In genomic region chr14:69519253-69519661, GRCh38 we compare ENCODE assay signal across 22 cellular contexts. TPM values are rescaled to one million over a fixed set of nuclear protein-coding genes. Genes with fewer than 3 reads are reported as not detected.
A peak's percentile ranks its signal among the peaks of the same experiment; 100 is the strongest.
DNase-seq lines count a peak whose midpoint lies in the region; ATAC-seq, FAIRE-seq and TF ChIP-seq lines count a peak whose summit lies in the region.
"Had no signal": no experiment of that assay in that cellular context is flagged by ENCODE, and none has a peak within 500 bp of the region (broad histone marks: within the 10 kb centered on the region; RNA-seq: fewer than 3 reads in every experiment).

No MANE protein-coding gene starts in this region.

- no peaks in the 10 kb centered on the region for H3K36me3 ChIP-seq in Caco-2 (ENCODE audit: control insufficient read depth, insufficient read depth, low read length)
- H3K36me3 ChIP-seq: stomach had no signal

- peaks cover 12% of the 10 kb centered on the region for H3K4me1 ChIP-seq in Caco-2
- H3K4me1 ChIP-seq: stomach had no signal

- peaks cover 10% of the 10 kb centered on the region for H3K9me3 Mint-ChIP-seq in Caco-2 (ENCODE audit: unreplicated experiment)
- peaks cover 2% of the 10 kb centered on the region for H3K9me3 Mint-ChIP-seq in nephron
- peaks cover 2% of the 10 kb centered on the region for H3K9me3 Mint-ChIP-seq in stimulated activated effector memory CD8-positive, alpha-beta T cell treated with anti-CD3 and anti-CD28 coated beads, Interleukin-12 subunit alpha, Interleukin-12 subunit beta, amount 100 ng/mL, for 72 hours
- peaks cover 10% of the 10 kb centered on the region for H3K9me3 Mint-ChIP-seq in activated T-helper 1 cell treated with anti-CD3 and anti-CD28 coated beads, Interleukin-12 subunit alpha, Interleukin-12 subunit beta, Interleukin-2, Interleukin-4 antibody, amounts not matched to agents 30 ng/mL and 10 ng/mL and 1 ng/mL, durations not matched to agents 14 hours and 24 hours and 36 hours
- H3K9me3 Mint-ChIP-seq: activated naive CD4-positive, alpha-beta T cell treated with anti-CD3 and anti-CD28 coated beads, Interleukin-2, amount 50 U/mL, for 72 hours had no signal

- H3K9me3 ChIP-seq in Caco-2, result 0 out of 2 replicates have a peak, but pooled peaks cover 3% of the 10 kb centered on the region
- H3K9me3 ChIP-seq: stomach had no signal

- no TSS peak for BruUV-seq in Caco-2 (replicated peaks; lab: Mats Ljungman, UMichigan)

- CTCF ChIA-PET in Caco-2 (lab: Charles Lee), result no interaction called here

- H3K27ac Mint-ChIP-seq in Caco-2 (ENCODE audit: unreplicated experiment) (peak overlapping the region; percentile 49), nephron (peak overlapping the region; percentile 79 to 83 (median 79))
- H3K27ac Mint-ChIP-seq in stimulated activated effector memory CD8-positive, alpha-beta T cell treated with anti-CD3 and anti-CD28 coated beads, Interleukin-12 subunit alpha, Interleukin-12 subunit beta, amount 100 ng/mL, for 72 hours, result no peak overlapping the region
- H3K27ac Mint-ChIP-seq in activated T-helper 1 cell treated with anti-CD3 and anti-CD28 coated beads, Interleukin-12 subunit alpha, Interleukin-12 subunit beta, Interleukin-2, Interleukin-4 antibody, amounts not matched to agents 30 ng/mL and 10 ng/mL and 1 ng/mL, durations not matched to agents 14 hours and 24 hours and 36 hours, result no peak overlapping the region
- H3K27ac Mint-ChIP-seq: activated naive CD4-positive, alpha-beta T cell treated with anti-CD3 and anti-CD28 coated beads, Interleukin-2, amount 50 U/mL, for 72 hours; CD8-positive, alpha-beta T cell had no signal

- intact Hi-C loops in Caco-2 (cut with micrococcal nuclease; ENCODE audit: unreplicated experiment), result no loop called here
- intact Hi-C loops in activated T-helper 1 cell treated with anti-CD3 and anti-CD28 coated beads, Interleukin-12 subunit alpha, Interleukin-12 subunit beta, Interleukin-2, Interleukin-4 antibody, amounts not matched to agents 30 ng/mL and 10 ng/mL and 1 ng/mL, durations not matched to agents 14 hours and 24 hours and 36 hours (cut with micrococcal nuclease), result no loop called here

- DNase-seq in Caco-2 (peak in 1 of 2 experiments; percentile 55), HTR-8/SVneo (ENCODE audit: insufficient read length, low spot score) (no peak), epithelial cell of proximal tubule (ENCODE audit: low read depth) (peak; percentile 31), KG1 (lab: John Stamatoyannopoulos, UW) (no peak)
- no peak for DNase-seq in activated T-cell treated with anti-CD3 and anti-CD28 coated beads, Interleukin-2, amount 50 U/mL, for 1 hour
- no peak for DNase-seq in stimulated activated effector memory CD8-positive, alpha-beta T cell treated with anti-CD3 and anti-CD28 coated beads, Interleukin-12 subunit alpha, Interleukin-12 subunit beta, amount 100 ng/mL, for 72 hours (ENCODE audit: low spot score in 2 of 2)
- no peak for DNase-seq in activated T-helper 1 cell treated with anti-CD3 and anti-CD28 coated beads, Interleukin-12 subunit alpha, Interleukin-12 subunit beta, Interleukin-2, Interleukin-4 antibody, amounts not matched to agents 30 ng/mL and 10 ng/mL and 1 ng/mL, durations not matched to agents 14 hours and 24 hours and 36 hours (ENCODE audit: low spot score)
- DNase-seq: activated CD4-positive, alpha-beta T cell treated with anti-CD3 and anti-CD28 coated beads, Interleukin-2, amount 50 U/mL, for 48 hours; activated T-cell treated with anti-CD3 and anti-CD28 coated beads, Interleukin-2, amount 50 U/mL, for 4 hours; CD8-positive, alpha-beta T cell; hypothalamus; left colon; NCI-H1436; Right ventricle myocardium superior; stimulated activated CD4-positive, alpha-beta T cell treated with anti-CD3 and anti-CD28 coated beads, Interleukin-1b, Interleukin-23, amount 100 ng/mL, for 48 hours; stomach had no signal

- H3K4me3 Mint-ChIP-seq in Caco-2 (ENCODE audit: unreplicated experiment) (no peak overlapping the region), nephron (no peak overlapping the region)
- no peak overlapping the region for H3K4me3 Mint-ChIP-seq in stimulated activated effector memory CD8-positive, alpha-beta T cell treated with anti-CD3 and anti-CD28 coated beads, Interleukin-12 subunit alpha, Interleukin-12 subunit beta, amount 100 ng/mL, for 72 hours
- H3K4me3 Mint-ChIP-seq in activated T-helper 1 cell treated with anti-CD3 and anti-CD28 coated beads, Interleukin-12 subunit alpha, Interleukin-12 subunit beta, Interleukin-2, Interleukin-4 antibody, amounts not matched to agents 30 ng/mL and 10 ng/mL and 1 ng/mL, durations not matched to agents 14 hours and 24 hours and 36 hours, result no peak overlapping the region
- H3K4me3 Mint-ChIP-seq: activated T-cell treated with anti-CD3 and anti-CD28 coated beads, Interleukin-2, amount 50 U/mL, for 4 hours; CD8-positive, alpha-beta T cell had no signal

- H3K27me3 Mint-ChIP-seq in Caco-2 (ENCODE audit: insufficient read depth, unreplicated experiment), result no peaks in the 10 kb centered on the region
- peaks cover 18% of the 10 kb centered on the region for H3K27me3 Mint-ChIP-seq in nephron (ENCODE audit: low read depth)
- H3K27me3 Mint-ChIP-seq in activated T-helper 1 cell treated with anti-CD3 and anti-CD28 coated beads, Interleukin-12 subunit alpha, Interleukin-12 subunit beta, Interleukin-2, Interleukin-4 antibody, amounts not matched to agents 30 ng/mL and 10 ng/mL and 1 ng/mL, durations not matched to agents 14 hours and 24 hours and 36 hours (ENCODE audit: insufficient read depth), result peaks cover 6% of the 10 kb centered on the region

- FAIRE-seq in HTR-8/SVneo (lab: Jason Lieb, UNC), result peak; percentile 67
- FAIRE-seq: colon, GM12878 had no signal

- H3K4me1 Mint-ChIP-seq in Caco-2 (ENCODE audit: low read depth, unreplicated experiment) (peaks cover 21% of the 10 kb centered on the region), nephron (peaks cover 16% of the 10 kb centered on the region)
- no peaks in the 10 kb centered on the region for H3K4me1 Mint-ChIP-seq in stimulated activated effector memory CD8-positive, alpha-beta T cell treated with anti-CD3 and anti-CD28 coated beads, Interleukin-12 subunit alpha, Interleukin-12 subunit beta, amount 100 ng/mL, for 72 hours
- H3K4me1 Mint-ChIP-seq in activated T-helper 1 cell treated with anti-CD3 and anti-CD28 coated beads, Interleukin-12 subunit alpha, Interleukin-12 subunit beta, Interleukin-2, Interleukin-4 antibody, amounts not matched to agents 30 ng/mL and 10 ng/mL and 1 ng/mL, durations not matched to agents 14 hours and 24 hours and 36 hours (ENCODE audit: low read depth), result no peaks in the 10 kb centered on the region

- H3K4me3 ChIP-seq in Caco-2 (ENCODE audit: low read depth, low read length), result no peak overlapping the region
- no peak overlapping the region for H3K4me3 ChIP-seq in epithelial cell of proximal tubule (ENCODE audit: low read depth, low read length)
- H3K4me3 ChIP-seq: GM12878, stomach had no signal

- POLR2A ChIA-PET in Caco-2 (lab: Charles Lee), result no interaction called here

- ATAC-seq in stimulated activated effector memory CD8-positive, alpha-beta T cell treated with anti-CD3 and anti-CD28 coated beads, Interleukin-12 subunit alpha, Interleukin-12 subunit beta, amount 100 ng/mL, for 72 hours, result no peak
- ATAC-seq: activated naive CD4-positive, alpha-beta T cell treated with anti-CD3 and anti-CD28 coated beads, Interleukin-2, amount 50 U/mL, for 72 hours; activated T-cell treated with anti-CD3 and anti-CD28 coated beads, Interleukin-2, amount 50 U/mL, for 4 hours; CD8-positive, alpha-beta T cell; GM12878; left colon had no signal

- H3K36me3 Mint-ChIP-seq in Caco-2 (ENCODE audit: insufficient read depth, unreplicated experiment) (no peaks in the 10 kb centered on the region), nephron (ENCODE audit: low read depth) (no peaks in the 10 kb centered on the region)
- no peaks in the 10 kb centered on the region for H3K36me3 Mint-ChIP-seq in stimulated activated effector memory CD8-positive, alpha-beta T cell treated with anti-CD3 and anti-CD28 coated beads, Interleukin-12 subunit alpha, Interleukin-12 subunit beta, amount 100 ng/mL, for 72 hours
- H3K36me3 Mint-ChIP-seq in activated T-helper 1 cell treated with anti-CD3 and anti-CD28 coated beads, Interleukin-12 subunit alpha, Interleukin-12 subunit beta, Interleukin-2, Interleukin-4 antibody, amounts not matched to agents 30 ng/mL and 10 ng/mL and 1 ng/mL, durations not matched to agents 14 hours and 24 hours and 36 hours (ENCODE audit: low read depth), result no peaks in the 10 kb centered on the region
- H3K36me3 Mint-ChIP-seq: CD8-positive, alpha-beta T cell had no signal

- TF ChIP-seq CTCF in Caco-2 (IDR thresholded peaks at IDR 0.05; ENCODE audit: insufficient read depth in 1 of 2, low read depth in 1 of 2, low read length in 1 of 2, severe bottlenecking in 1 of 2, unreplicated experiment in 1 of 2) (no peak), epithelial cell of proximal tubule (conservative IDR thresholded peaks at IDR 0.05; ENCODE audit: low read depth, low read length) (no peak), nephron (IDR thresholded peaks at IDR 0.05; ENCODE audit: unreplicated experiment in 3 of 3) (no peak)

- no peaks in the 10 kb centered on the region for H3K27me3 ChIP-seq in Caco-2 (replicated peaks; ENCODE audit: control insufficient read depth, insufficient read depth, low read length)

RNA-seq across cellular contexts. Expression of gene PLEKHD1, which starts 34.7 kb away (rescaled TPM):
- total RNA-seq in Caco-2 (2022) (0.42 and 0.50 TPM in 2 replicates), epithelial cell of proximal tubule (under 0.01 and 0.07 TPM in 2 replicates)
- total RNA-seq in activated T-helper 1 cell treated with anti-CD3 and anti-CD28 coated beads, Interleukin-12 subunit alpha, Interleukin-12 subunit beta, Interleukin-2, Interleukin-4 antibody, amounts not matched to agents 30 ng/mL and 10 ng/mL and 1 ng/mL, durations not matched to agents 14 hours and 24 hours and 36 hours, result 0.07 TPM in 1 of 2 replicates, not detected in the other
- total RNA-seq: HT-29 had no signal

RNA-seq across cellular contexts. Expression of gene CCDC177, which starts 55.4 kb away (rescaled TPM):
- total RNA-seq in Caco-2 (2022), result 0.56 and 0.82 TPM in 2 replicates
- not detected in 2 replicates for total RNA-seq in epithelial cell of proximal tubule
- total RNA-seq in activated T-helper 1 cell treated with anti-CD3 and anti-CD28 coated beads, Interleukin-12 subunit alpha, Interleukin-12 subunit beta, Interleukin-2, Interleukin-4 antibody, amounts not matched to agents 30 ng/mL and 10 ng/mL and 1 ng/mL, durations not matched to agents 14 hours and 24 hours and 36 hours, result 0.08 TPM in 1 of 2 replicates, not detected in the other
- total RNA-seq: activated naive CD4-positive, alpha-beta T cell treated with anti-CD3 and anti-CD28 coated beads, Interleukin-2, amount 50 U/mL, for 72 hours; CD8-positive, alpha-beta T cell; GM12878; HT-29; left colon; osteoblast; Right ventricle myocardium superior had no signal

Comparison
In these comparisons a context has a peak if more than half of its experiments do, and no peak if none do; other contexts are left out.
1. H3K27ac Mint-ChIP-seq: peak in Caco-2 (single experiment) and nephron (3 of 3); none in stimulated activated effector memory CD8-positive, alpha-beta T cell treated with anti-CD3 and anti-CD28 coated beads, Interleukin-12 subunit alpha, Interleukin-12 subunit beta, amount 100 ng/mL, for 72 hours (single experiment) and activated T-helper 1 cell treated with anti-CD3 and anti-CD28 coated beads, Interleukin-12 subunit alpha, Interleukin-12 subunit beta, Interleukin-2, Interleukin-4 antibody, amounts not matched to agents 30 ng/mL and 10 ng/mL and 1 ng/mL, durations not matched to agents 14 hours and 24 hours and 36 hours (single experiment).